ENCODE assay signal across 12 cellular contexts in genomic region chr2:25587361-25587760, GRCh38.
DNase-seq lines count a peak whose midpoint lies in the region; ATAC-seq, FAIRE-seq and TF ChIP-seq lines count a peak whose summit lies in the region.
"Had no signal": no experiment of that assay in that cellular context is flagged by ENCODE, and none has a peak within 500 bp of the region (broad histone marks: within the 10 kb centered on the region; RNA-seq: fewer than 3 reads in every experiment).

No MANE protein-coding gene starts in this region.

- no peaks in the 10 kb centered on the region for H3K27me3 ChIP-seq in gastroesophageal sphincter

- no peaks in the 10 kb centered on the region for H3K36me3 ChIP-seq in gastroesophageal sphincter

- WGBS in gastroesophageal sphincter (ENCODE audit: low coverage in 1 of 2), 2 donors, result 29 to 48% methylated on average over 1 to 4 of the region's 4 CpGs

- peaks cover 0 to 6% (median 0%) of the 10 kb centered on the region in 3 donors for H3K4me1 ChIP-seq in gastroesophageal sphincter

- no peaks in the 10 kb centered on the region for H3K9me3 ChIP-seq in gastroesophageal sphincter

- no peak overlapping the region for H3K27ac ChIP-seq in gastroesophageal sphincter

- no peak for ATAC-seq in gastroesophageal sphincter

- no peak for TF ChIP-seq CTCF in gastroesophageal sphincter (IDR thresholded peaks at IDR 0.05)

- H3K4me3 ChIP-seq in gastroesophageal sphincter, result no peak overlapping the region

- DNase-seq in ACHN (peak; percentile 17), GM18507 (ENCODE audit: extremely low spot score, insufficient read length, low read depth) (no peak), UCSD-AML1 (lab: John Stamatoyannopoulos, UW; ENCODE audit: unreplicated experiment) (peak; percentile 16), iris pigment epithelial cell (ENCODE audit: low read depth) (peak; percentile 86), DMS153 (lab: John Stamatoyannopoulos, UW) (no peak), KBM-7 (no peak), NCI-H2081 (lab: John Stamatoyannopoulos, UW) (no peak)
- DNase-seq: activated T-cell treated with anti-CD3 and anti-CD28 coated beads, Interleukin-2, amount 50 U/mL, for 4 hours; DMS79 treated with DMSO at 0.1 percent for 48 hours; KG1 had no signal

- peak; percentile 5 for FAIRE-seq in GM18507 (lab: Jason Lieb, UNC)
- FAIRE-seq: RCC 7860 had no signal

- TF ChIP-seq EP300 in gastroesophageal sphincter (IDR thresholded peaks at IDR 0.05), result no peak

- in situ Hi-C loops in ACHN (cut with HindIII; ENCODE audit: low pct_ligation_motif_present, low pct_unique_long_range_greater_than_20kb, low sequenced_read_pairs), result no loop called here
- in situ Hi-C loops in KBM-7 (cut with MboI; ENCODE audit: low pct_unique_long_range_greater_than_20kb, low sequenced_read_pairs), result no loop called here

- TF ChIP-seq POLR2A in gastroesophageal sphincter (IDR thresholded peaks at IDR 0.05), result no peak

Comparison
In these comparisons a context has a peak if more than half of its experiments do, and no peak if none do; other contexts are left out.
1. DNase-seq: peak in ACHN (single experiment), UCSD-AML1 (single experiment) and iris pigment epithelial cell (single experiment); none in GM18507 (single experiment), DMS153 (single experiment), KBM-7 (single experiment) and NCI-H2081 (0 of 2).